8 cellular contexts compared by ENCODE assay signal in the genomic region with DNA sequence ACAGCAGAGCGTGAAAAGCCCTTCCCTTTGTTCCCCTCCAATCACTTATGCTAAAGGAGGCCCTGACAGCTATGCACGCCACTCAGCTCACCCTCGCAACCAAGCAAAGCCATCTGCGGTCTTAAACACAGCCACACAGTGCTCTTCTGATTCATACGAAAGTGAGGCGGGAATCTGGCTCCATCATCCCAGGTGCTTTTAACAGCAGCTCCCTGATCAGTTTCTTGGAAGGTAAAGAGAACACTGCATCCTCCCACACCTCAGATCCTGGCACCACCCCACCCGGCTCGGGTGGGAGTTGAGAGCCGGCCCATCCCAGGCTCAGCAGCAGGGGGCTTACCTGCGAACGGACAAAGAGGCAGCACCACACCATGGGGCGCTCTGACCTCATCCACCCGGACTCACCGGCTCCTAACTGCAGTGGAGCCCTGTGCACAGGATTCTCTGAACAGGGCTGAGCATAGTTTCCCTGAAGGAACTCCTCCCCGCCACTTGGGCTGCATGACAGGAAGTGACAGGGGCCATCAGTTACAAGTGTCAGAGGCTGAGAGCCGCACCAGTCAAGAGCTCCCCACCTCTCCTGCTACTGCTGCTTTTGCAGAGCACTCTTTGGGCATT.
DNase-seq lines count a peak whose midpoint lies in the region; ATAC-seq and TF ChIP-seq lines count a peak whose summit lies in the region.

No MANE protein-coding gene starts in this region.

- peak overlapping the region in 9 of 10 donors; percentile 36 to 81 (median 71) for H3K27ac ChIP-seq in heart right ventricle

- no peaks in the 10 kb centered on the region for H3K27me3 ChIP-seq in heart right ventricle

- H3K9me3 ChIP-seq in heart right ventricle = no peaks in the 10 kb centered on the region

- peak; percentile 66 for DNase-seq in CD1c-positive myeloid dendritic cell (ENCODE audit: extremely low spot score)
- peak; percentile 85 to 93 for DNase-seq in Kasumi-1 (lab: John Stamatoyannopoulos, UW)
- peak; percentile 69 to 77 for DNase-seq in activated CD4-positive, alpha-beta T cell treated with anti-CD3 and anti-CD28 coated beads, Interleukin-2, amount 50 U/mL, for 48 hours
- peak; percentile 25 to 55 for DNase-seq in heart right ventricle
- peak; percentile 55 for DNase-seq in stimulated activated CD8-positive, alpha-beta memory T cell treated with anti-CD3 and anti-CD28 coated beads, Interleukin-12 subunit alpha, Interleukin-12 subunit beta, amount 100 ng/mL, for 1 hour (ENCODE audit: low read depth)
- no peak for DNase-seq in NCI-H748 treated with DMSO at 0.1 percent for 48 hours (lab: John Stamatoyannopoulos, UW)
- DNase-seq in NCI-H1105 (lab: John Stamatoyannopoulos, UW) = no peak

- H3K36me3 ChIP-seq in heart right ventricle = no peaks in the 10 kb centered on the region

- peak overlapping the region in 9 of 10 donors; percentile 25 to 60 (median 53) for H3K4me3 ChIP-seq in heart right ventricle

- 40 to 46% methylated on average over 16 of the region's 16 CpGs for WGBS in heart right ventricle, 2 donors

- peak in 2 of 9 donors; percentile 5 to 34 for TF ChIP-seq CTCF in heart right ventricle (IDR thresholded peaks at IDR 0.05)

- peaks cover 5 to 43% (median 26%) of the 10 kb centered on the region in 9 donors for H3K4me1 ChIP-seq in heart right ventricle

- ATAC-seq in GM21360 (IDR thresholded peaks at IDR 0.05; ENCODE audit: unreplicated experiment) (peak; percentile 38), heart right ventricle (peak; percentile 79 to 93 (median 85))

- intact Hi-C loops in heart right ventricle (cut with DNase I) = loop anchor here in 3 of 10 donors (5.0 to 10.0 kb wide), 4 partner anchors 34 to 114 kb away; a partner anchor contains a TSS

Comparison
In these comparisons a context has a peak if more than half of its experiments do, and no peak if none do; other contexts are left out.
1. DNase-seq: peak in CD1c-positive myeloid dendritic cell (single experiment), Kasumi-1 (2 of 2), activated CD4-positive, alpha-beta T cell treated with anti-CD3 and anti-CD28 coated beads, Interleukin-2, amount 50 U/mL, for 48 hours (2 of 2), heart right ventricle (2 of 2) and stimulated activated CD8-positive, alpha-beta memory T cell treated with anti-CD3 and anti-CD28 coated beads, Interleukin-12 subunit alpha, Interleukin-12 subunit beta, amount 100 ng/mL, for 1 hour (single experiment); none in NCI-H748 treated with DMSO at 0.1 percent for 48 hours (single experiment) and NCI-H1105 (single experiment).